8 cellular contexts compared by ENCODE assay signal in genomic region chr16:31453255-31454204, GRCh38. TPM values are rescaled to one million over a fixed set of nuclear protein-coding genes. Genes with fewer than 3 reads are reported as not detected.
A peak's percentile ranks its signal among the peaks of the same experiment; 100 is the strongest.
DNase-seq lines count a peak whose midpoint lies in the region; ATAC-seq and TF ChIP-seq lines count a peak whose summit lies in the region.

No MANE protein-coding gene starts in this region.

- peaks cover 0 to 20% (median 0%) of the 10 kb centered on the region in 11 experiments; a peak in 5 of 22 replicates for H3K36me3 ChIP-seq in BLaER1 treated with 17β-estradiol and CSF1 and Interleukin-3, amounts not matched to agents 10 nM and 100 nM
- H3K36me3 ChIP-seq in endodermal cell (ENCODE audit: control insufficient read depth, insufficient read depth, low read length): peaks cover 19% of the 10 kb centered on the region
- H3K36me3 ChIP-seq in naive thymus-derived CD4-positive, alpha-beta T cell (ENCODE audit: control insufficient read depth in 2 of 3, insufficient read depth in 3 of 3, low read length in 3 of 3): no peaks in the 10 kb centered on the region

- H3K9me3 Mint-ChIP-seq in endodermal cell: no peaks in the 10 kb centered on the region
- peaks cover 0 to 2% (median 0%) of the 10 kb centered on the region in 11 donors for H3K9me3 Mint-ChIP-seq in naive thymus-derived CD4-positive, alpha-beta T cell

- H3K27ac ChIP-seq in BLaER1 treated with 17β-estradiol and CSF1 and Interleukin-3, amounts not matched to agents 10 nM and 100 nM: peak overlapping the region in 9 of 11 experiments; percentile 8 to 54 (median 18); a peak in 9 of 22 replicates
- H3K27ac ChIP-seq in endodermal cell (ENCODE audit: low read depth, low read length): no peak overlapping the region
- no peak overlapping the region for H3K27ac ChIP-seq in naive thymus-derived CD4-positive, alpha-beta T cell (ENCODE audit: low read depth, low read length)

- no peak overlapping the region for H3K4me3 ChIP-seq in BLaER1 treated with 17β-estradiol and CSF1 and Interleukin-3, amounts not matched to agents 10 nM and 100 nM
- H3K4me3 ChIP-seq in endodermal cell (ENCODE audit: low read length): no peak overlapping the region
- H3K4me3 ChIP-seq in naive thymus-derived CD4-positive, alpha-beta T cell (ENCODE audit: low read length): no peak overlapping the region

- POLR2A ChIA-PET in naive thymus-derived CD4-positive, alpha-beta T cell (lab: Charles Lee): interaction anchor here (0.6 to 1.0 kb wide), 2 partner anchors 25 to 264 kb away, joined by 3 read pairs; no protein-coding TSS in a partner anchor

- peaks cover 49 to 69% (median 64%) of the 10 kb centered on the region in 10 experiments for H3K4me1 ChIP-seq in BLaER1 treated with 17β-estradiol and CSF1 and Interleukin-3, amounts not matched to agents 10 nM and 100 nM
- H3K4me1 ChIP-seq in endodermal cell (ENCODE audit: control insufficient read depth, insufficient read depth, low read length): peaks cover 11% of the 10 kb centered on the region
- peaks cover 23 to 29% of the 10 kb centered on the region in 2 donors for H3K4me1 ChIP-seq in naive thymus-derived CD4-positive, alpha-beta T cell (ENCODE audit: control insufficient read depth in 2 of 2, insufficient read depth in 2 of 2, low read length in 2 of 2)

- peak overlapping the region in 5 of 11 experiments; percentile 36 to 99 (median 97); a peak in 10 of 22 replicates for H3K4me2 ChIP-seq in BLaER1 treated with 17β-estradiol and CSF1 and Interleukin-3, amounts not matched to agents 10 nM and 100 nM

- H3K27me3 Mint-ChIP-seq in endodermal cell (ENCODE audit: insufficient read depth): no peaks in the 10 kb centered on the region
- H3K27me3 Mint-ChIP-seq in naive thymus-derived CD4-positive, alpha-beta T cell: no peaks in the 10 kb centered on the region

- CTCF ChIA-PET in naive thymus-derived CD4-positive, alpha-beta T cell (lab: Charles Lee): interaction anchor here (1.3 kb wide), 1 partner anchor 471 kb away, joined by 3 read pairs; no protein-coding TSS in a partner anchor

- peaks cover 3% of the 10 kb centered on the region for H3K36me3 Mint-ChIP-seq in endodermal cell (ENCODE audit: low read depth)
- H3K36me3 Mint-ChIP-seq in naive thymus-derived CD4-positive, alpha-beta T cell: peaks cover 0 to 9% (median 0%) of the 10 kb centered on the region in 5 donors

- peaks cover 32 to 77% (median 69%) of the 10 kb centered on the region in 11 experiments; a peak in 21 of 22 replicates for H4K20me1 ChIP-seq in BLaER1 treated with 17β-estradiol and CSF1 and Interleukin-3, amounts not matched to agents 10 nM and 100 nM

- peaks cover 24% of the 10 kb centered on the region for H3K4me1 Mint-ChIP-seq in endodermal cell
- H3K4me1 Mint-ChIP-seq in naive thymus-derived CD4-positive, alpha-beta T cell: peaks cover 22 to 57% (median 46%) of the 10 kb centered on the region in 7 donors

- ATAC-seq in naive thymus-derived CD4-positive, alpha-beta T cell: peak; percentile 48
- ATAC-seq in GM21786 (IDR thresholded peaks at IDR 0.05; ENCODE audit: unreplicated experiment): no peak
- ATAC-seq in HG02623 (IDR thresholded peaks at IDR 0.05; ENCODE audit: unreplicated experiment): no peak

- peak overlapping the region; percentile 2 for H3K4me3 Mint-ChIP-seq in endodermal cell
- no peak overlapping the region for H3K4me3 Mint-ChIP-seq in naive thymus-derived CD4-positive, alpha-beta T cell

- H3K9me3 ChIP-seq in BLaER1 treated with 17β-estradiol and CSF1 and Interleukin-3, amounts not matched to agents 10 nM and 100 nM (replicated peaks in 1 of 11): no peaks in the 10 kb centered on the region
- no peaks in the 10 kb centered on the region for H3K9me3 ChIP-seq in endodermal cell (ENCODE audit: control insufficient read depth, low read length)
- no peaks in the 10 kb centered on the region for H3K9me3 ChIP-seq in naive thymus-derived CD4-positive, alpha-beta T cell (ENCODE audit: control insufficient read depth in 2 of 3, low read length in 3 of 3)

- peak overlapping the region; percentile 39 for H3K27ac Mint-ChIP-seq in endodermal cell
- peak overlapping the region in 8 of 9 donors; percentile 10 to 76 (median 44) for H3K27ac Mint-ChIP-seq in naive thymus-derived CD4-positive, alpha-beta T cell

- no peak for TF ChIP-seq CTCF in endodermal cell (conservative IDR thresholded peaks at IDR 0.05)

- H3K9ac ChIP-seq in BLaER1 treated with 17β-estradiol and CSF1 and Interleukin-3, amounts not matched to agents 10 nM and 100 nM: peak overlapping the region in 5 of 11 experiments; percentile 1 to 47 (median 35); a peak in 4 of 22 replicates
- H3K9ac ChIP-seq in endodermal cell (ENCODE audit: extremely low read depth, low read length, poor library complexity, severe bottlenecking): no peak overlapping the region

- H3K27me3 ChIP-seq in BLaER1 treated with 17β-estradiol and CSF1 and Interleukin-3, amounts not matched to agents 10 nM and 100 nM: no peaks in the 10 kb centered on the region
- no peaks in the 10 kb centered on the region for H3K27me3 ChIP-seq in endodermal cell (ENCODE audit: control insufficient read depth, insufficient read depth, low read length, poor library complexity, severe bottlenecking)
- no peaks in the 10 kb centered on the region for H3K27me3 ChIP-seq in naive thymus-derived CD4-positive, alpha-beta T cell (ENCODE audit: control insufficient read depth in 2 of 2, insufficient read depth in 2 of 2, low read length in 2 of 2)

- intact Hi-C loops in naive thymus-derived CD4-positive, alpha-beta T cell (cut with micrococcal nuclease): no loop called here

- WGBS in endodermal cell (ENCODE audit: insufficient coverage in 1 of 2, insufficient read length in 1 of 2), 2 experiments: 59 to 64% methylated on average over 8 to 20 of the region's 20 CpGs

- DNase-seq in NCI-H226: peak; percentile 70
- peak; percentile 68 for DNase-seq in endodermal cell
- DNase-seq in naive thymus-derived CD4-positive, alpha-beta T cell: no peak
- DNase-seq in activated CD8-positive, alpha-beta memory T cell treated with anti-CD3 and anti-CD28 coated beads, Interleukin-2, amount 50 U/mL, for 48 hours: no peak
- DNase-seq in NK-92 (lab: John Stamatoyannopoulos, UW; ENCODE audit: unreplicated experiment): no peak

RNA-seq across cellular contexts. Expression of gene ARMC5, which starts 5.8 kb away (rescaled TPM):
- 10 to 100 TPM in 1 of 2 donors, 1 to 10 TPM in 1; 9.4 to 12.1 TPM for total RNA-seq in endodermal cell
- 8.5 TPM for polyA plus RNA-seq in endodermal cell (2013, experiment 1 of 2)
- 8.5 TPM for polyA plus RNA-seq in endodermal cell (2013, experiment 2 of 2)
- 10 to 100 TPM in 3 of 5 experiments, 1 to 10 TPM in 2; 8.5 to 14.4 (median 11.5) TPM for total RNA-seq in naive thymus-derived CD4-positive, alpha-beta T cell
- 10 to 100 TPM in 1 of 2 donors, 1 to 10 TPM in 1; 6.2 to 12.1 TPM for polyA plus RNA-seq in naive thymus-derived CD4-positive, alpha-beta T cell

RNA-seq across cellular contexts. Expression of gene ZNF843, which starts 10.9 kb away (rescaled TPM):
- total RNA-seq in endodermal cell: 1 to 10 TPM in 1 of 2 donors, under 1 TPM in 1; 0.31 to 1.5 TPM
- polyA plus RNA-seq in endodermal cell (2013, experiment 1 of 2): 1.00 TPM
- polyA plus RNA-seq in endodermal cell (2013, experiment 2 of 2): 0.79 TPM
- under 1 TPM; 0.11 to 0.54 (median 0.32) TPM for total RNA-seq in naive thymus-derived CD4-positive, alpha-beta T cell
- under 1 TPM; 0.12 to 0.33 TPM for polyA plus RNA-seq in naive thymus-derived CD4-positive, alpha-beta T cell

RNA-seq across cellular contexts. Expression of gene TGFB1I1, which starts 18.4 kb away (rescaled TPM):
- total RNA-seq in endodermal cell: 1 to 10 TPM; 7.5 to 10.0 TPM
- polyA plus RNA-seq in endodermal cell (2013, experiment 1 of 2): 24.3 TPM
- polyA plus RNA-seq in endodermal cell (2013, experiment 2 of 2): 20.8 TPM
- 1 to 10 TPM in 1 of 5 experiments, under 1 TPM in 4; 0.29 to 1.5 (median 0.57) TPM for total RNA-seq in naive thymus-derived CD4-positive, alpha-beta T cell
- polyA plus RNA-seq in naive thymus-derived CD4-positive, alpha-beta T cell: under 1 TPM; 0.32 to 0.44 TPM

RNA-seq across cellular contexts. Expression of gene COX6A2, which starts 25.4 kb away (rescaled TPM):
- total RNA-seq in endodermal cell: not detected
- not detected for polyA plus RNA-seq in endodermal cell (2013, experiment 1 of 2)
- polyA plus RNA-seq in endodermal cell (2013, experiment 2 of 2): not detected
- total RNA-seq in naive thymus-derived CD4-positive, alpha-beta T cell: not detected
- polyA plus RNA-seq in naive thymus-derived CD4-positive, alpha-beta T cell: not detected

RNA-seq across cellular contexts. Expression of gene SLC5A2, which starts 29.4 kb away (rescaled TPM):
- total RNA-seq in endodermal cell: under 1 TPM; 0.22 to 0.24 TPM
- polyA plus RNA-seq in endodermal cell (2013, experiment 1 of 2): 0.28 TPM
- 0.17 TPM for polyA plus RNA-seq in endodermal cell (2013, experiment 2 of 2)
- 1 to 10 TPM in 4 of 5 experiments, under 1 TPM in 1; 0.12 to 5.5 (median 3.7) TPM for total RNA-seq in naive thymus-derived CD4-positive, alpha-beta T cell
- 1 to 10 TPM; 2.4 to 3.3 TPM for polyA plus RNA-seq in naive thymus-derived CD4-positive, alpha-beta T cell

Comparison
In these comparisons a context has a peak if more than half of its experiments do, and no peak if none do; other contexts are left out.
1. H3K27ac ChIP-seq: peak in BLaER1 treated with 17β-estradiol and CSF1 and Interleukin-3, amounts not matched to agents 10 nM and 100 nM (9 of 11); none in endodermal cell (single experiment) and naive thymus-derived CD4-positive, alpha-beta T cell (single experiment).
2. DNase-seq: peak in NCI-H226 (single experiment) and endodermal cell (single experiment); none in naive thymus-derived CD4-positive, alpha-beta T cell (0 of 9), activated CD8-positive, alpha-beta memory T cell treated with anti-CD3 and anti-CD28 coated beads, Interleukin-2, amount 50 U/mL, for 48 hours (single experiment) and NK-92 (single experiment).